30 cellular contexts compared by ENCODE assay signal in the genomic region with DNA sequence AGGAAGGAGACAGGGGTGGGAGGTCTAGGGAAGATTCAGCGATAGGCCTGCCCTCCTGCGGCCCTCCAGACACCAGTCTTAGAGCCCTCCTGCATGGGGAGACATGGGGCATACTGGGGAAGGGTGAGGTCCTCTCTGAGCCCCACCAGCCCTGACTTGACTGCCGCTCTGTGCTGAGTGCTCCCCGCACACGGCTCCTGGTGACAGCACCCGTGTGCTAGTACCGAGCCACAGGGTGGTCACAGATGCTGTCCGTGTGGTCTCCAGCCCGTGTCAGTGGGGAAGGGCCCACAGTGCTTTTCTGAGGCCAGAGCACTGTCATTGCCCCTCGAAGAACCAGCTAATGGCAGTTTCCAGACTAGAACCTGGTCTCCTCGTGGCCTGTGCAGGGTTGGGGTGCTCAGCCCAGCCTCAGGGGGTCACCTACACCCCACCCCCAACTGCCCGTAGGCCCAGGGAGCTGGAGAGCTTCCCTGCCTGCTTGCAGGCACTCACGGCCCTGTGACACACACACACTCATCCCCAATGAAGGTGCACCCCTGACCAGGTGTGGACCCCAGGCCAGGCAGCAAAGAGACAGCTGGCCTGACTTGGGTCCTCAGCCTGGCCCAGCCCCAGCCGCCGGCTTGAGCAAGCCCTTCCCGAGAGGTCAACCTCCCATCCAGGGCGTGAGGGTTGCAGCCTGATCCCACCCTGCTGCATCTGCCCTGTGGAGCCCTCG.
DNase-seq lines count a peak whose midpoint lies in the region; ATAC-seq, FAIRE-seq and TF ChIP-seq lines count a peak whose summit lies in the region.
"Had no signal": no experiment of that assay in that cellular context is flagged by ENCODE, and none has a peak within 500 bp of the region (broad histone marks: within the 10 kb centered on the region; RNA-seq: fewer than 3 reads in every experiment).

No MANE protein-coding gene starts in this region.

- no peaks in the 10 kb centered on the region for H3K36me3 Mint-ChIP-seq in activated CD8-positive, alpha-beta memory T cell treated with anti-CD3 and anti-CD28 coated beads, Interleukin-2, amount 10 ng/mL, durations not matched to agents 7 days and 5 days
- H3K36me3 Mint-ChIP-seq: activated naive CD8-positive, alpha-beta T cell treated with anti-CD3 and anti-CD28 coated beads for 36 hours; immature natural killer cell; naive thymus-derived CD8-positive, alpha-beta T cell had no signal

- H3K36me3 ChIP-seq in right atrium auricular region (no peaks in the 10 kb centered on the region), kidney (ENCODE audit: control insufficient read depth in 1 of 2, insufficient read depth in 2 of 2, low read length in 2 of 2) (no peaks in the 10 kb centered on the region), HAP-1 (replicated peaks) (no peaks in the 10 kb centered on the region)
- H3K36me3 ChIP-seq: transverse colon had no signal

- in situ Hi-C loops in HAP-1 (cut with MboI; ENCODE audit: low sequenced_read_pairs) = no loop called here

- no peak overlapping the region for H3K4me3 ChIP-seq in right atrium auricular region
- H3K4me3 ChIP-seq in kidney (ENCODE audit: low read length in 2 of 2) = no peak overlapping the region
- no peak overlapping the region for H3K4me3 ChIP-seq in HAP-1
- H3K4me3 ChIP-seq: smooth muscle cell, transverse colon had no signal

- TF ChIP-seq CTCF in right atrium auricular region (IDR thresholded peaks at IDR 0.05) = no peak
- TF ChIP-seq CTCF in kidney (IDR thresholded peaks at IDR 0.05; ENCODE audit: borderline replicate concordance, extremely low read depth, insufficient read depth) = no peak

- no peak overlapping the region for H3K27ac Mint-ChIP-seq in activated CD8-positive, alpha-beta memory T cell treated with anti-CD3 and anti-CD28 coated beads, Interleukin-2, amount 10 ng/mL, durations not matched to agents 7 days and 5 days
- H3K27ac Mint-ChIP-seq: activated B cell treated with CpG ODN at 0.5 μM for 24 hours; activated naive CD8-positive, alpha-beta T cell treated with anti-CD3 and anti-CD28 coated beads for 36 hours; B cell; immature natural killer cell had no signal

- CTCF ChIA-PET in activated CD8-positive, alpha-beta memory T cell treated with anti-CD3 and anti-CD28 coated beads, Interleukin-2, amount 10 ng/mL, durations not matched to agents 7 days and 5 days (lab: Charles Lee) = no interaction called here

- no peaks in the 10 kb centered on the region for H3K9me3 Mint-ChIP-seq in activated CD8-positive, alpha-beta memory T cell treated with anti-CD3 and anti-CD28 coated beads, Interleukin-2, amount 10 ng/mL, durations not matched to agents 7 days and 5 days (ENCODE audit: low read depth)
- H3K9me3 Mint-ChIP-seq: activated B cell treated with CpG ODN at 0.5 μM for 24 hours; activated naive CD8-positive, alpha-beta T cell treated with anti-CD3 and anti-CD28 coated beads for 36 hours; immature natural killer cell; naive thymus-derived CD8-positive, alpha-beta T cell had no signal

- no peak for ATAC-seq in left cardiac atrium
- ATAC-seq in activated CD8-positive, alpha-beta memory T cell treated with anti-CD3 and anti-CD28 coated beads, Interleukin-2, amount 10 ng/mL, durations not matched to agents 7 days and 5 days = no peak
- ATAC-seq in HG03097 (IDR thresholded peaks at IDR 0.05; ENCODE audit: low FRiP score, unreplicated experiment) = no peak
- ATAC-seq: HCT116, left ventricle myocardium superior, PC-3, Right ventricle myocardium inferior had no signal

- FAIRE-seq in kidney (lab: Jason Lieb, UNC) (no peak), urothelium cell line (lab: Jason Lieb, UNC) (peak; percentile 65)
- FAIRE-seq: astrocyte had no signal

- H3K9me3 ChIP-seq in right atrium auricular region = no peaks in the 10 kb centered on the region
- H3K9me3 ChIP-seq in kidney (ENCODE audit: control insufficient read depth in 1 of 2, low read length in 2 of 2) = no peaks in the 10 kb centered on the region
- no peaks in the 10 kb centered on the region for H3K9me3 ChIP-seq in HAP-1
- H3K9me3 ChIP-seq: transverse colon had no signal

- peaks cover 5% of the 10 kb centered on the region for H3K27me3 Mint-ChIP-seq in activated CD8-positive, alpha-beta memory T cell treated with anti-CD3 and anti-CD28 coated beads, Interleukin-2, amount 10 ng/mL, durations not matched to agents 7 days and 5 days
- H3K27me3 Mint-ChIP-seq: activated B cell treated with CpG ODN at 0.5 μM for 24 hours; activated naive CD8-positive, alpha-beta T cell treated with anti-CD3 and anti-CD28 coated beads for 36 hours; B cell; naive thymus-derived CD8-positive, alpha-beta T cell had no signal

- no peak overlapping the region for H3K4me3 Mint-ChIP-seq in activated CD8-positive, alpha-beta memory T cell treated with anti-CD3 and anti-CD28 coated beads, Interleukin-2, amount 10 ng/mL, durations not matched to agents 7 days and 5 days
- H3K4me3 Mint-ChIP-seq: activated B cell treated with CpG ODN at 0.5 μM for 24 hours; activated naive CD8-positive, alpha-beta T cell treated with anti-CD3 and anti-CD28 coated beads for 36 hours; B cell; immature natural killer cell had no signal

- DNase-seq in left cardiac atrium (peak; percentile 16), right atrium auricular region (ENCODE audit: low spot score) (no peak), kidney (peak; percentile 59), urothelium cell line (ENCODE audit: low spot score) (no peak), COLO829 (ENCODE audit: low spot score) (no peak), HAP-1 (ENCODE audit: low spot score in 2 of 2) (no peak)
- peak; percentile 37 for DNase-seq in activated CD8-positive, alpha-beta memory T cell treated with anti-CD3 and anti-CD28 coated beads, Interleukin-2, amount 10 ng/mL, durations not matched to agents 7 days and 5 days
- DNase-seq: activated B cell treated with CpG ODN at 0.5 μM for 24 hours; activated CD4-positive, alpha-beta T cell treated with anti-CD3 and anti-CD28 coated beads, Interleukin-2, amount 50 U/mL, for 4 hours; activated naive CD8-positive, alpha-beta T cell treated with anti-CD3 and anti-CD28 coated beads for 36 hours; COR-L47; hypothalamus; immature natural killer cell; left ventricle myocardium superior; midbrain; MV-4-11; naive thymus-derived CD8-positive, alpha-beta T cell; NCI-H187; NCI-H526; NK-92 treated with Interleukin-12 subunit alpha and Interleukin-12 subunit beta, amount 100 ng/mL, for 24 hours; PC-3; T1000; transverse colon had no signal

- H3K9ac ChIP-seq in kidney (ENCODE audit: low read length in 2 of 2) = no peak overlapping the region

- H3K27ac ChIP-seq in right atrium auricular region = no peak overlapping the region
- H3K27ac ChIP-seq in kidney (ENCODE audit: low read depth in 2 of 2, low read length in 2 of 2) = no peak overlapping the region
- H3K27ac ChIP-seq: HL-60, transverse colon had no signal

- H3K4me1 ChIP-seq in right atrium auricular region (no peaks in the 10 kb centered on the region), kidney (ENCODE audit: control insufficient read depth in 1 of 2, insufficient read depth in 1 of 2, low read depth in 1 of 2, low read length in 2 of 2) (peaks cover 0 to 2% of the 10 kb centered on the region in 2 donors), HAP-1 (no peaks in the 10 kb centered on the region)
- H3K4me1 ChIP-seq: transverse colon had no signal

- H3K4me1 Mint-ChIP-seq in activated CD8-positive, alpha-beta memory T cell treated with anti-CD3 and anti-CD28 coated beads, Interleukin-2, amount 10 ng/mL, durations not matched to agents 7 days and 5 days = peaks cover 5% of the 10 kb centered on the region
- H3K4me1 Mint-ChIP-seq: activated B cell treated with CpG ODN at 0.5 μM for 24 hours, B cell, immature natural killer cell had no signal

- intact Hi-C loops in left cardiac atrium (cut with DNase I) (no loop called here), kidney (cut with DNase I) (no loop called here)

- H3K27me3 ChIP-seq in right atrium auricular region (no peaks in the 10 kb centered on the region), HAP-1 (ENCODE audit: low read depth) (no peaks in the 10 kb centered on the region)
- H3K27me3 ChIP-seq: transverse colon had no signal

Comparison
In these comparisons a context has a peak if more than half of its experiments do, and no peak if none do; other contexts are left out.
1. DNase-seq: peak in left cardiac atrium (single experiment), activated CD8-positive, alpha-beta memory T cell treated with anti-CD3 and anti-CD28 coated beads, Interleukin-2, amount 10 ng/mL, durations not matched to agents 7 days and 5 days (single experiment) and kidney (single experiment); none in right atrium auricular region (single experiment), urothelium cell line (single experiment), COLO829 (single experiment) and HAP-1 (0 of 2).